In the genomic region with DNA sequence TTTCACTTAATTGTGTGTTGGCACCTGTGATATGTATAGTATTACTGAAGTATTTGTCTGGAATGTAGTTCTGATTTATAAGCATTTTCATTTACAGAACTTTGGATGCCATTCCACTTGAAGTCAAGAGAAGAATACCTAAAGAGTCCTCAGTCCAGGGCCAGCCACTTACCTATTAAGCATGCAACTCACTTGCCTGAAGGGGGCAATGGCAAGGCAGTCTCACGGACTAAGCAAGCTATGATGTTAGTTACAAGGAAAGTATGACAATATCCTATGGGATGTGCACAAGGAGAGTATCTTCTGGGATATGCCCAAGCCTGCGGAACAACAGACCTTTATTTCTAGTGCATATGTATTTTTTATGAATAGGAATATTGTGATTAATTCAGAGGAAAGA, we compare ENCODE assay signal across 1 cellular context.
TF ChIP-seq lines count a peak whose summit lies in the region.

No MANE protein-coding gene starts in this region.

TF ChIP-seq in H1, 55 proteins besides CTCF, POLR2A, EP300 and RAD21 (continued from another document):
- TF ChIP-seq, protein P1, sequence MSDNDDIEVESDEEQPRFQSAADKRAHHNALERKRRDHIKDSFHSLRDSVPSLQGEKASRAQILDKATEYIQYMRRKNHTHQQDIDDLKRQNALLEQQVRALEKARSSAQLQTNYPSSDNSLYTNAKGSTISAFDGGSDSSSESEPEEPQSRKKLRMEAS (IDR thresholded peaks at IDR 0.05), result no peak
- TF ChIP-seq SAP30 (IDR thresholded peaks at IDR 0.05; ENCODE audit: insufficient read depth, insufficient replicate concordance, low read length) (no peak), TCF12 (IDR thresholded peaks at IDR 0.05; ENCODE audit: low read depth, low read length) (no peak), SP1 (IDR thresholded peaks at IDR 0.05; ENCODE audit: low read depth, low read length) (no peak), EGR1 (IDR thresholded peaks at IDR 0.05; ENCODE audit: borderline replicate concordance, low read depth, low read length) (no peak), SRF (IDR thresholded peaks at IDR 0.05; ENCODE audit: low read depth, low read length) (no peak), NRF1 (IDR thresholded peaks at IDR 0.05; ENCODE audit: low read depth, low read length) (no peak), TBP (IDR thresholded peaks at IDR 0.05; ENCODE audit: low read depth, low read length) (no peak), SUZ12 (IDR thresholded peaks at IDR 0.05; ENCODE audit: low read length) (no peak), TAF7 (optimal IDR thresholded peaks at IDR 0.05; ENCODE audit: borderline replicate concordance, low read depth, low read length) (no peak), RXRA (IDR thresholded peaks at IDR 0.05; ENCODE audit: insufficient read depth, low read depth, low read length) (no peak), HDAC2 (IDR thresholded peaks at IDR 0.05; ENCODE audit: borderline replicate concordance in 1 of 2, low read depth in 2 of 2, low read length in 2 of 2) (no peak)
